27 cellular contexts compared by ENCODE assay signal in the genomic region with DNA sequence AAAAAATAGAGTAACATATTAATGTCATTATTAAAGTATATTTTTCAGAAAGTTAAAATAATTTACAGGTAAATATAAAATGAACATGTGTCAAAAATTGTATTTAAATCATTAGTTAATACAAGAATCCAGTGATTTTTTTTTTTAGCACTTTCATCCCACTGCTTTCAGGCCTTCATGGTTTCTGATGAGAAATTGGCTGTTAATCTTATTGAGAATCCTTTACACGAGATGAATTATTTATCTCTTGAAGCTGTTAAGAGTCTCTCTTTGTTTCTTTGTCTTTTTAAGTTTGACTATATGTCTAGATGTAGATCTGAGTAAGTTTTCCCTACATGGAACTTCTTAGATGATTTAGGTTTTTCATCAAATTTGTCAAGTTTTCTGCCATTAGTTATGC.
"Had no signal": no experiment of that assay in that cellular context is flagged by ENCODE, and none has a peak within 500 bp of the region (broad histone marks: within the 10 kb centered on the region; RNA-seq: fewer than 3 reads in every experiment).

No MANE protein-coding gene starts in this region.

- H3K4me3 ChIP-seq: ascending aorta, breast epithelium, cardiac muscle cell, colonic mucosa had no signal

- H3K36me3 ChIP-seq: ascending aorta, breast epithelium, cardiac muscle cell, colonic mucosa, WERI-Rb-1 had no signal

- H3K4me1 ChIP-seq: ascending aorta, breast epithelium, colonic mucosa had no signal

- H3K27ac ChIP-seq: ascending aorta, breast epithelium, cardiac muscle cell, colonic mucosa, WERI-Rb-1 had no signal

- H3K27me3 ChIP-seq: ascending aorta, breast epithelium, cardiac muscle cell, colonic mucosa had no signal

- ATAC-seq: activated CD4-positive, alpha-beta T cell treated with anti-CD3 and anti-CD28 coated beads for 36 hours; activated CD8-positive, alpha-beta memory T cell treated with anti-CD3 and anti-CD28 coated beads, Interleukin-2, amount 10 ng/mL, durations not matched to agents 7 days and 5 days; activated CD8-positive, alpha-beta T cell treated with anti-CD3 and anti-CD28 coated beads, Interleukin-2, amount 10 ng/mL, durations not matched to agents 7 days and 5 days; activated naive CD4-positive, alpha-beta T cell treated with anti-CD3 and anti-CD28 coated beads, Interleukin-2, amount 50 U/mL, for 72 hours; esophagus mucosa; T-helper 17 cell had no signal

- H3K9me3 ChIP-seq: ascending aorta, colonic mucosa had no signal

- DNase-seq: activated CD4-positive, alpha-beta memory T cell treated with anti-CD3 and anti-CD28 coated beads for 36 hours; activated CD4-positive, alpha-beta T cell treated with anti-CD3 and anti-CD28 coated beads for 36 hours; activated CD4-positive, alpha-beta T cell treated with anti-CD3 and anti-CD28 coated beads, Interleukin-2, amount 10 ng/mL, durations not matched to agents 24 days and 14 days; activated CD4-positive, CD25-positive, alpha-beta regulatory T cell; activated CD4-positive, CD25-positive, alpha-beta regulatory T cell treated with anti-CD3 and anti-CD28 coated beads, Interleukin-2, amount 50 U/mL, for 72 hours; activated CD8-positive, alpha-beta memory T cell treated with anti-CD3 and anti-CD28 coated beads, Interleukin-2, amount 10 ng/mL, durations not matched to agents 7 days and 5 days; activated CD8-positive, alpha-beta memory T cell treated with anti-CD3 and anti-CD28 coated beads, Interleukin-2, amount 50 U/mL, for 4 hours; activated CD8-positive, alpha-beta T cell treated with anti-CD3 and anti-CD28 coated beads, Interleukin-2, amount 10 ng/mL, durations not matched to agents 7 days and 5 days; activated effector memory CD4-positive, alpha-beta T cell treated with anti-CD3 and anti-CD28 coated beads, Interleukin-2, amount 50 U/mL, for 16 hours; activated naive CD4-positive, alpha-beta T cell treated with anti-CD3 and anti-CD28 coated beads for 36 hours; activated naive CD8-positive, alpha-beta T cell treated with anti-CD3 and anti-CD28 coated beads, Interleukin-2, amount 10 ng/mL, durations not matched to agents 7 days and 5 days; activated T-cell treated with anti-CD3 and anti-CD28 coated beads, Interleukin-2, amount 50 U/mL, for 1 hour; activated T-cell treated with anti-CD3 and anti-CD28 coated beads, Interleukin-2, amount 50 U/mL, for 48 hours; central memory CD4-positive, alpha-beta T cell; cerebellar nuclear complex; colonic mucosa; effector CD8-positive, alpha-beta T cell; foreskin fibroblast; head of caudate nucleus; T-helper 17 cell; T1000; WERI-Rb-1 had no signal
